9 cellular contexts compared by ENCODE assay signal in the genomic region with DNA sequence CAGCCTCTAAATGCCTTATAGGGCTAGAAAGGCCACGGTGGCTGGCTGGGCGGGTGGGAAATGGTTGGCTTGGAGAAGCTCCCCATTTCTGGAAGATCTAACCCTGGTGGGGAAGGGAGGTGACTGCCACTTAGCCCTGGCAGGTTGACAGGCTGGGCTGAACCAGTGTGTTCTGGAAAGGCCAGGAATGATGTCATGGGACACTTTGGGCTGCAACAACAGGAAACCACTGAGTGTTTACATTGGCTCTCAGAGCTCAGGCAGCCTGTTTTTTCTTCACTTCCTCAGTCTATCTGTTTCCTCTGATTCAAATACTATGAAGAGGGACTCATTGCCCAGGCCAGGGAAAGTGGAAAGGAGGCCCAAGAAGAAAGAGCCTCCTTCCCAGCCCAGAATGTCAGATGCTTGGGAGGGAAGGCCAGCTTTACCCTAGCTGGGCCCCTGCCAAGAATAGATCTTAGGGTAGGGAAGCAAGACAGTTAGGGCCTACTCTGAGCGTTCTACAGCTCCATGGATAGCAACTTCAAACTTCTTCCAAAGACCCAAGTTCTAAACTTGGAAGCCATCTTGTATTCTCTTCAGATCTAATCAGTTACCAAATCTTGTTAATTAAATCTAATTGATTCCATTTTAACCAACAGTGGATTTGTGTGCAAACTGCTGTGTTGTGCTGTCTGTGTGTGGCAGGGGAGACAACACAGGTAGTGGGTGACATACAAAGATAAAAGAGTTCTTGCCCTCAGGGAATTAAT.
A peak's percentile ranks its signal among the peaks of the same experiment; 100 is the strongest.
DNase-seq lines count a peak whose midpoint lies in the region; ATAC-seq and TF ChIP-seq lines count a peak whose summit lies in the region.
"Had no signal": no experiment of that assay in that cellular context is flagged by ENCODE, and none has a peak within 500 bp of the region (broad histone marks: within the 10 kb centered on the region; RNA-seq: fewer than 3 reads in every experiment).

No MANE protein-coding gene starts in this region.

- peak in 3 of 7 experiments; percentile 19 to 37 (median 32) for TF ChIP-seq CTCF in body of pancreas (IDR thresholded peaks at IDR 0.05)

- H3K4me1 ChIP-seq in CD8-positive, alpha-beta memory T cell (ENCODE audit: insufficient read depth, low read length), result peaks cover 60% of the 10 kb centered on the region
- H3K4me1 ChIP-seq in body of pancreas, result peaks cover 15% of the 10 kb centered on the region

- H3K27me3 ChIP-seq in CD8-positive, alpha-beta memory T cell (ENCODE audit: insufficient read depth, low read length, poor library complexity, severe bottlenecking), result no peaks in the 10 kb centered on the region
- no peaks in the 10 kb centered on the region for H3K27me3 ChIP-seq in body of pancreas

- H3K4me1 Mint-ChIP-seq in CD8-positive, alpha-beta memory T cell, result peaks cover 65 to 87% (median 85%) of the 10 kb centered on the region in 3 donors
- H3K4me1 Mint-ChIP-seq: neural crest cell had no signal

- WGBS in body of pancreas, 2 donors, result 60 to 90% methylated on average over 1 to 3 of the region's 3 CpGs

- intact Hi-C loops in body of pancreas (cut with DNase I), result no loop called here

- peak; percentile 14 to 73 (median 47) for DNase-seq in CD8-positive, alpha-beta memory T cell
- DNase-seq in SW 1271 (lab: John Stamatoyannopoulos, UW), result peak; percentile 30 to 46
- peak; percentile 60 to 89 (median 80) for DNase-seq in body of pancreas
- DNase-seq in kidney glomerular epithelial cell (lab: John Stamatoyannopoulos, UW), result peak; percentile 24
- peak; percentile 2 to 60 (median 44) for DNase-seq in stimulated activated naive CD4-positive, alpha-beta T cell (lab: John Stamatoyannopoulos, UW)
- DNase-seq in SK-N-DZ (ENCODE audit: low spot score), result no peak
- no peak for DNase-seq in NCI-H1694 treated with DMSO at 0.1 percent for 48 hours (lab: John Stamatoyannopoulos, UW)

- no peaks in the 10 kb centered on the region for H3K36me3 ChIP-seq in CD8-positive, alpha-beta memory T cell (ENCODE audit: insufficient read depth, low read length)
- no peaks in the 10 kb centered on the region for H3K36me3 ChIP-seq in body of pancreas (replicated peaks in 1 of 2; ENCODE audit: insufficient read depth in 1 of 2, low read depth in 2 of 2)

- ATAC-seq in HG02884 (IDR thresholded peaks at IDR 0.05; ENCODE audit: unreplicated experiment), result peak; percentile 56
- ATAC-seq in body of pancreas, result peak; percentile 98

- peak overlapping the region; percentile 70 to 87 (median 76) for H3K4me3 Mint-ChIP-seq in CD8-positive, alpha-beta memory T cell
- H3K4me3 Mint-ChIP-seq: neural crest cell had no signal

- H3K36me3 Mint-ChIP-seq in CD8-positive, alpha-beta memory T cell, result peaks cover 0 to 8% (median 5%) of the 10 kb centered on the region in 3 donors

- TF ChIP-seq POLR2A in body of pancreas (IDR thresholded peaks at IDR 0.05), result peak in 1 of 3 donors; percentile 9

- POLR2A ChIA-PET in CD8-positive, alpha-beta memory T cell (lab: Charles Lee), result interaction anchor here (0.7 to 2.0 kb wide), 3 partner anchors 67 to 97 kb away, joined by 3 to 7 read pairs (median 4); no protein-coding TSS in a partner anchor

- no peaks in the 10 kb centered on the region for H3K9me3 Mint-ChIP-seq in CD8-positive, alpha-beta memory T cell

- H3K27me3 Mint-ChIP-seq in CD8-positive, alpha-beta memory T cell, result peaks cover 0 to 6% of the 10 kb centered on the region in 2 donors

- no peaks in the 10 kb centered on the region for H3K9me3 ChIP-seq in CD8-positive, alpha-beta memory T cell (ENCODE audit: low read length)
- no peaks in the 10 kb centered on the region for H3K9me3 ChIP-seq in body of pancreas

- H3K27ac Mint-ChIP-seq in CD8-positive, alpha-beta memory T cell, result peak overlapping the region; percentile 89 to 97 (median 94)

- H3K4me3 ChIP-seq in CD8-positive, alpha-beta memory T cell (ENCODE audit: low read length), result peak overlapping the region; percentile 11
- no peak overlapping the region for H3K4me3 ChIP-seq in body of pancreas

- CTCF ChIA-PET in CD8-positive, alpha-beta memory T cell (lab: Charles Lee), result interaction anchor here (1.3 kb wide), 1 partner anchor 79 kb away, joined by 3 read pairs; no protein-coding TSS in a partner anchor

- peak overlapping the region; percentile 51 for H3K27ac ChIP-seq in CD8-positive, alpha-beta memory T cell (ENCODE audit: low read depth, low read length)
- peak overlapping the region; percentile 39 to 79 (median 53) for H3K27ac ChIP-seq in body of pancreas

Comparison
In these comparisons a context has a peak if more than half of its experiments do, and no peak if none do; other contexts are left out.
1. DNase-seq: peak in CD8-positive, alpha-beta memory T cell (5 of 5), SW 1271 (2 of 2), body of pancreas (4 of 4), kidney glomerular epithelial cell (single experiment) and stimulated activated naive CD4-positive, alpha-beta T cell (6 of 6); none in SK-N-DZ (single experiment) and NCI-H1694 treated with DMSO at 0.1 percent for 48 hours (single experiment).